In the genomic region with DNA sequence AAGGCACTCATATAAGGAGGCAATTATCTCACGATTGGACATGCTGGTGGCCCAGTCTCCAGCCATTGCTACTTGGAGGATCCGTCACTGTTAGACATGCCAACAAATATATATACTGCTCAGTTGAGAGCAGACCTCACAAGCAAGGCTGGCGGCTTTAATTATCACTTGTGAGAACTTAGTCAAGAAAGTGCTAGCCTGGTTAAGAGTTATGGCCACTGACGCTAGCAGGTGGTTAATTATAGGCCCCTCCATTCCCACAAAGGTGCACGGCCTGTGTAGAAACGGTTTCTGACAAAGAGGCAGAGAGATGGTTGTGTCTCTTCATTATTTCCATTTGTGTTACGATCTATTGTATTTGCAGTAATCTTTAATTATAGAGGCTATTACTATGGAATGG, we compare ENCODE assay signal across 19 cellular contexts.
"Had no signal": no experiment of that assay in that cellular context is flagged by ENCODE, and none has a peak within 500 bp of the region (broad histone marks: within the 10 kb centered on the region; RNA-seq: fewer than 3 reads in every experiment).

No MANE protein-coding gene starts in this region.

- H3K27ac Mint-ChIP-seq: activated CD8-positive, alpha-beta T cell treated with anti-CD3 and anti-CD28 coated beads for 36 hours; activated naive CD8-positive, alpha-beta T cell treated with anti-CD3 and anti-CD28 coated beads, Interleukin-2, amount 10 ng/mL, durations not matched to agents 7 days and 5 days; dendritic cell treated with granulocyte-macrophage colony-stimulating factor and Interleukin-4, amounts not matched to agents 40 ng/mL and 50 ng/mL, for 4 days; immature natural killer cell; neural progenitor cell; stimulated activated memory B cell treated with anti-CD40 and anti-IgM and Interleukin-4, amounts not matched to agents 10 μg/mL and 1 μg/mL and 100 μg/mL, for 72 hours; WTC11 had no signal

- H3K9me3 Mint-ChIP-seq: activated CD8-positive, alpha-beta T cell treated with anti-CD3 and anti-CD28 coated beads for 36 hours; activated naive CD8-positive, alpha-beta T cell treated with anti-CD3 and anti-CD28 coated beads, Interleukin-2, amount 10 ng/mL, durations not matched to agents 7 days and 5 days; activated T-cell treated with anti-CD3 and anti-CD28 coated beads, Interleukin-2, amount 50 U/mL, for 4 hours; dendritic cell treated with granulocyte-macrophage colony-stimulating factor and Interleukin-4, amounts not matched to agents 40 ng/mL and 50 ng/mL, for 4 days; neural progenitor cell; stimulated activated memory B cell treated with anti-CD40 and anti-IgM and Interleukin-4, amounts not matched to agents 10 μg/mL and 1 μg/mL and 100 μg/mL, for 72 hours; WTC11 had no signal

- H3K4me1 Mint-ChIP-seq: immature natural killer cell; stimulated activated memory B cell treated with anti-CD40 and anti-IgM and Interleukin-4, amounts not matched to agents 10 μg/mL and 1 μg/mL and 100 μg/mL, for 72 hours had no signal

- H3K27me3 ChIP-seq: neural progenitor cell, right lobe of liver had no signal

- DNase-seq: activated CD4-positive, alpha-beta T cell treated with anti-CD3 and anti-CD28 coated beads for 4 hours; activated CD8-positive, alpha-beta T cell treated with anti-CD3 and anti-CD28 coated beads for 36 hours; activated gamma-delta T cell treated with Interleukin-2 at 50 U/mL for 16 hours; activated naive CD8-positive, alpha-beta T cell treated with anti-CD3 and anti-CD28 coated beads, Interleukin-2, amount 10 ng/mL, durations not matched to agents 7 days and 5 days; activated T-cell treated with anti-CD3 and anti-CD28 coated beads, Interleukin-2, amount 50 U/mL, for 4 hours; brain microvascular endothelial cell; effector memory CD4-positive, alpha-beta T cell; foreskin melanocyte; head of caudate nucleus; immature natural killer cell; lower lobe of right lung; midbrain; psoas muscle; right lobe of liver; stimulated activated CD4-positive, alpha-beta T cell treated with anti-CD3 and anti-CD28 coated beads, Interleukin-12 subunit alpha, Interleukin-12 subunit beta, amount 100 ng/mL, for 4 hours had no signal

- H3K27me3 Mint-ChIP-seq: activated CD8-positive, alpha-beta T cell treated with anti-CD3 and anti-CD28 coated beads for 36 hours; dendritic cell treated with granulocyte-macrophage colony-stimulating factor and Interleukin-4, amounts not matched to agents 40 ng/mL and 50 ng/mL, for 4 days had no signal

- H3K36me3 Mint-ChIP-seq: immature natural killer cell; neural progenitor cell; stimulated activated memory B cell treated with anti-CD40 and anti-IgM and Interleukin-4, amounts not matched to agents 10 μg/mL and 1 μg/mL and 100 μg/mL, for 72 hours; WTC11 had no signal

- H3K36me3 ChIP-seq: brain microvascular endothelial cell, lower lobe of right lung, neural progenitor cell, right lobe of liver had no signal

- H3K4me3 ChIP-seq: lower lobe of right lung, neural progenitor cell, psoas muscle, right lobe of liver had no signal

- H3K4me3 Mint-ChIP-seq: activated CD8-positive, alpha-beta T cell treated with anti-CD3 and anti-CD28 coated beads for 36 hours; activated naive CD8-positive, alpha-beta T cell treated with anti-CD3 and anti-CD28 coated beads, Interleukin-2, amount 10 ng/mL, durations not matched to agents 7 days and 5 days; activated T-cell treated with anti-CD3 and anti-CD28 coated beads, Interleukin-2, amount 50 U/mL, for 4 hours; dendritic cell treated with granulocyte-macrophage colony-stimulating factor and Interleukin-4, amounts not matched to agents 40 ng/mL and 50 ng/mL, for 4 days; immature natural killer cell; neural progenitor cell; stimulated activated memory B cell treated with anti-CD40 and anti-IgM and Interleukin-4, amounts not matched to agents 10 μg/mL and 1 μg/mL and 100 μg/mL, for 72 hours; WTC11 had no signal

- ATAC-seq: activated CD8-positive, alpha-beta T cell treated with anti-CD3 and anti-CD28 coated beads for 36 hours; activated T-cell treated with anti-CD3 and anti-CD28 coated beads, Interleukin-2, amount 50 U/mL, for 4 hours; lower lobe of right lung; stimulated activated memory B cell treated with anti-CD40 and anti-IgM and Interleukin-4, amounts not matched to agents 10 μg/mL and 1 μg/mL and 100 μg/mL, for 72 hours; WTC11 had no signal
